ENCODE assay signal across 1 cellular context in genomic region chr11:56624661-56625110, GRCh38.
TF ChIP-seq lines count a peak whose summit lies in the region.

No MANE protein-coding gene starts in this region.

TF ChIP-seq in GM12878, 131 proteins besides CTCF, POLR2A, EP300 and RAD21:
- peak; percentile 71 for TF ChIP-seq SKIL (IDR thresholded peaks at IDR 0.05; ENCODE audit: low read depth, poor library complexity, severe bottlenecking)
- TF ChIP-seq POU2F2 (IDR thresholded peaks at IDR 0.05; ENCODE audit: borderline replicate concordance, low read depth, low read length): no peak
- peak; percentile 89 for TF ChIP-seq DPF2 (IDR thresholded peaks at IDR 0.05)
- no peak for TF ChIP-seq CREB1 (IDR thresholded peaks at IDR 0.05; ENCODE audit: low read depth)
- TF ChIP-seq NFIC (IDR thresholded peaks at IDR 0.05; ENCODE audit: low read depth, low read length): peak; percentile 68
- TF ChIP-seq ATF7 (IDR thresholded peaks at IDR 0.05; ENCODE audit: low read depth): peak; percentile 56
- peak; percentile 75; the same call in 1 of the 2 replicates for TF ChIP-seq BCL11A (IDR thresholded peaks at IDR 0.05; ENCODE audit: low read depth, low read length)
- TF ChIP-seq IKZF1 (conservative IDR thresholded peaks at IDR 0.05): peak; percentile 77
- TF ChIP-seq, protein P1, sequence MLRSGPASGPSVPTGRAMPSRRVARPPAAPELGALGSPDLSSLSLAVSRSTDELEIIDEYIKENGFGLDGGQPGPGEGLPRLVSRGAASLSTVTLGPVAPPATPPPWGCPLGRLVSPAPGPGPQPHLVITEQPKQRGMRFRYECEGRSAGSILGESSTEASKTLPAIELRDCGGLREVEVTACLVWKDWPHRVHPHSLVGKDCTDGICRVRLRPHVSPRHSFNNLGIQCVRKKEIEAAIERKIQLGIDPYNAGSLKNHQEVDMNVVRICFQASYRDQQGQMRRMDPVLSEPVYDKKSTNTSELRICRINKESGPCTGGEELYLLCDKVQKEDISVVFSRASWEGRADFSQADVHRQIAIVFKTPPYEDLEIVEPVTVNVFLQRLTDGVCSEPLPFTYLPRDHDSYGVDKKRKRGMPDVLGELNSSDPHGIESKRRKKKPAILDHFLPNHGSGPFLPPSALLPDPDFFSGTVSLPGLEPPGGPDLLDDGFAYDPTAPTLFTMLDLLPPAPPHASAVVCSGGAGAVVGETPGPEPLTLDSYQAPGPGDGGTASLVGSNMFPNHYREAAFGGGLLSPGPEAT (IDR thresholded peaks at IDR 0.05; ENCODE audit: low read depth): peak; percentile 87
- peak; percentile 86 for TF ChIP-seq MTA2 (IDR thresholded peaks at IDR 0.05; ENCODE audit: low read depth)
- TF ChIP-seq, protein P2, sequence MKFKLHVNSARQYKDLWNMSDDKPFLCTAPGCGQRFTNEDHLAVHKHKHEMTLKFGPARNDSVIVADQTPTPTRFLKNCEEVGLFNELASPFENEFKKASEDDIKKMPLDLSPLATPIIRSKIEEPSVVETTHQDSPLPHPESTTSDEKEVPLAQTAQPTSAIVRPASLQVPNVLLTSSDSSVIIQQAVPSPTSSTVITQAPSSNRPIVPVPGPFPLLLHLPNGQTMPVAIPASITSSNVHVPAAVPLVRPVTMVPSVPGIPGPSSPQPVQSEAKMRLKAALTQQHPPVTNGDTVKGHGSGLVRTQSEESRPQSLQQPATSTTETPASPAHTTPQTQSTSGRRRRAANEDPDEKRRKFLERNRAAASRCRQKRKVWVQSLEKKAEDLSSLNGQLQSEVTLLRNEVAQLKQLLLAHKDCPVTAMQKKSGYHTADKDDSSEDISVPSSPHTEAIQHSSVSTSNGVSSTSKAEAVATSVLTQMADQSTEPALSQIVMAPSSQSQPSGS (IDR thresholded peaks at IDR 0.05; ENCODE audit: low read length): peak; percentile 49
- peak; percentile 9 for TF ChIP-seq RELA (IDR thresholded peaks at IDR 0.05; ENCODE audit: borderline replicate concordance, partially characterized antibody)
- TF ChIP-seq FOXM1 (IDR thresholded peaks at IDR 0.05; ENCODE audit: low read depth, low read length): peak; percentile 57; the same call in 1 of the 2 replicates
- peak; percentile 47; the same call in 1 of the 2 replicates for TF ChIP-seq SPI1 (IDR thresholded peaks at IDR 0.05; ENCODE audit: borderline replicate concordance, insufficient read depth, low read depth, low read length)
- peak; percentile 76 for TF ChIP-seq BMI1 (IDR thresholded peaks at IDR 0.05; ENCODE audit: borderline replicate concordance)
- peak in 1 of 2 experiments; percentile 48; a peak in 1 of 4 replicates for TF ChIP-seq ETV6 (conservative IDR thresholded peaks at IDR 0.05 in 1 of 2, IDR thresholded peaks at IDR 0.05 in 1 of 2; ENCODE audit: borderline replicate concordance in 1 of 2, low read depth in 1 of 2)
- TF ChIP-seq JUNB (IDR thresholded peaks at IDR 0.05): peak; percentile 84
- no peak for TF ChIP-seq EED (IDR thresholded peaks at IDR 0.05; ENCODE audit: low read depth)
- no peak for TF ChIP-seq TAF1 (IDR thresholded peaks at IDR 0.05; ENCODE audit: borderline replicate concordance, low read depth, low read length)
- peak; percentile 80 to 86 for TF ChIP-seq IKZF2 (IDR thresholded peaks at IDR 0.05)
- no peak for TF ChIP-seq STAT3 (IDR thresholded peaks at IDR 0.05; ENCODE audit: low read depth, low read length)
- peak; percentile 65 for TF ChIP-seq RUNX3 (IDR thresholded peaks at IDR 0.05; ENCODE audit: low read length)
- TF ChIP-seq YBX1 (IDR thresholded peaks at IDR 0.05): no peak
- 0 out of 2 replicates have a peak, but pooled peaks have one; percentile 19 for TF ChIP-seq ZNF24 (IDR thresholded peaks at IDR 0.05)
- TF ChIP-seq SIN3A (IDR thresholded peaks at IDR 0.05; ENCODE audit: low read depth, low read length): no peak
- TF ChIP-seq SMC3 (IDR thresholded peaks at IDR 0.05; ENCODE audit: borderline replicate concordance, low read length): peak; percentile 43; the same call in 1 of the 2 replicates
- TF ChIP-seq, protein P3, sequence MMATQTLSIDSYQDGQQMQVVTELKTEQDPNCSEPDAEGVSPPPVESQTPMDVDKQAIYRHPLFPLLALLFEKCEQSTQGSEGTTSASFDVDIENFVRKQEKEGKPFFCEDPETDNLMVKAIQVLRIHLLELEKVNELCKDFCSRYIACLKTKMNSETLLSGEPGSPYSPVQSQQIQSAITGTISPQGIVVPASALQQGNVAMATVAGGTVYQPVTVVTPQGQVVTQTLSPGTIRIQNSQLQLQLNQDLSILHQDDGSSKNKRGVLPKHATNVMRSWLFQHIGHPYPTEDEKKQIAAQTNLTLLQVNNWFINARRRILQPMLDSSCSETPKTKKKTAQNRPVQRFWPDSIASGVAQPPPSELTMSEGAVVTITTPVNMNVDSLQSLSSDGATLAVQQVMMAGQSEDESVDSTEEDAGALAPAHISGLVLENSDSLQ (IDR thresholded peaks at IDR 0.05): peak; percentile 74
- TF ChIP-seq IRF4 (IDR thresholded peaks at IDR 0.05; ENCODE audit: low read depth, low read length): peak; percentile 35; the same call in 1 of the 2 replicates
- no peak for TF ChIP-seq ZZZ3 (IDR thresholded peaks at IDR 0.05; ENCODE audit: control insufficient read depth, insufficient read length, low read depth)
- no peak for TF ChIP-seq SMAD5 (IDR thresholded peaks at IDR 0.05; ENCODE audit: low read depth)
- no peak for TF ChIP-seq BCLAF1 (IDR thresholded peaks at IDR 0.05)
- TF ChIP-seq JUND (IDR thresholded peaks at IDR 0.05; ENCODE audit: low read depth, low read length): peak; percentile 43; the same call in 1 of the 2 replicates
- TF ChIP-seq CHD4 (IDR thresholded peaks at IDR 0.05): no peak
- no peak for TF ChIP-seq WRNIP1 (IDR thresholded peaks at IDR 0.05; ENCODE audit: borderline replicate concordance, low read depth, low read length)
- TF ChIP-seq GABPA (IDR thresholded peaks at IDR 0.05; ENCODE audit: low read depth): peak; percentile 37; the same call in 1 of the 2 replicates
TF ChIP-seq in GM12878: peak in this region for 23.
